8 cellular contexts compared by ENCODE assay signal in genomic region chr17:67717624-67718324, GRCh38. TPM values are rescaled to one million over a fixed set of nuclear protein-coding genes. Genes with fewer than 3 reads are reported as not detected.
DNase-seq lines count a peak whose midpoint lies in the region; ATAC-seq, FAIRE-seq and TF ChIP-seq lines count a peak whose summit lies in the region.

Gene NOL11 (plus strand): TSS chr17:67717936. CDS start chr17:67717948, 12 bp downstream.

- H4K20me1 ChIP-seq in OCI-LY3 (ENCODE audit: insufficient read depth, low read length): no peaks in the 10 kb centered on the region

- peaks cover 15% of the 10 kb centered on the region for H3K36me3 Mint-ChIP-seq in mesothelial cell of epicardium

- peaks cover 24% of the 10 kb centered on the region for H3K4me1 ChIP-seq in OCI-LY3 (ENCODE audit: low read length)

- H3K4me3 Mint-ChIP-seq in mesothelial cell of epicardium: peak within 1 kb of the TSS; percentile 99

- peaks cover 6% of the 10 kb centered on the region for H3K9me3 Mint-ChIP-seq in mesothelial cell of epicardium

- peak within 1 kb of the TSS; percentile 100 for H3K4me2 ChIP-seq in OCI-LY3 (ENCODE audit: low read length)

- H2AFZ ChIP-seq in OCI-LY3 (ENCODE audit: low read depth, low read length): peak within 1 kb of the TSS; percentile 87

- H3K27me3 ChIP-seq in OCI-LY3 (ENCODE audit: low read depth, low read length): no peaks in the 10 kb centered on the region

- H3K4me3 ChIP-seq in OCI-LY3 (ENCODE audit: low read length): peak within 1 kb of the TSS; percentile 97

- H3K4me1 Mint-ChIP-seq in mesothelial cell of epicardium: peaks cover 8% of the 10 kb centered on the region

- H3K79me2 ChIP-seq in OCI-LY3 (ENCODE audit: low read length): peaks cover 45% of the 10 kb centered on the region

- peak; percentile 95 for ATAC-seq in GM21526 (IDR thresholded peaks at IDR 0.05; ENCODE audit: low FRiP score, unreplicated experiment)

- H3K9ac ChIP-seq in OCI-LY3 (ENCODE audit: low read length): peak within 1 kb of the TSS; percentile 96

- DNase-seq in DMS114 treated with DMSO at 0.1 percent for 48 hours (lab: John Stamatoyannopoulos, UW; ENCODE audit: unreplicated experiment) (peak; percentile 96), HuH-7.5 (ENCODE audit: low spot score) (peak; percentile 90), mesothelial cell of epicardium (ENCODE audit: low spot score in 2 of 2, unreplicated experiment in 2 of 2) (peak; percentile 95 to 99)
- DNase-seq in activated CD8-positive, alpha-beta memory T cell treated with anti-CD3 and anti-CD28 coated beads, Interleukin-2, amount 50 U/mL, for 48 hours: peak; percentile 99
- DNase-seq in stimulated activated CD8-positive, alpha-beta memory T cell treated with anti-CD3 and anti-CD28 coated beads, Interleukin-15, amount 100 ng/mL, for 48 hours (ENCODE audit: low read depth in 2 of 2): peak; percentile 99

- no peaks in the 10 kb centered on the region for H3K9me3 ChIP-seq in OCI-LY3 (ENCODE audit: insufficient read depth, low read length)

- H3K27ac Mint-ChIP-seq in mesothelial cell of epicardium: peak within 1 kb of the TSS; percentile 99

- TF ChIP-seq CTCF in OCI-LY3 (IDR thresholded peaks at IDR 0.05; ENCODE audit: low read depth, low read length): peak; percentile 78
- TF ChIP-seq CTCF in mesothelial cell of epicardium (IDR thresholded peaks at IDR 0.05; ENCODE audit: unreplicated experiment): peak; percentile 84

- FAIRE-seq in endometrium (lab: Jason Lieb, UNC): peak; percentile 97

- peak within 1 kb of the TSS; percentile 68 for H3K27ac ChIP-seq in OCI-LY3 (ENCODE audit: low read length)

- H3K36me3 ChIP-seq in OCI-LY3 (replicated peaks; ENCODE audit: low read depth, low read length): peaks cover 20% of the 10 kb centered on the region

- no peaks in the 10 kb centered on the region for H3K27me3 Mint-ChIP-seq in mesothelial cell of epicardium (ENCODE audit: low read depth)

RNA-seq across cellular contexts. Expression of gene NOL11, which starts in this region (rescaled TPM):
- total RNA-seq in mesothelial cell of epicardium: 51.0 to 52.2 TPM (median 51.4 TPM) in 3 replicates

Comparison
In these comparisons a context has a peak if more than half of its experiments do, and no peak if none do; other contexts are left out.
1. Peak in every context shown above with its lines: DNase-seq, ATAC-seq, H3K4me3 ChIP-seq and H3K27ac ChIP-seq.